ENCODE assay signal across 29 cellular contexts in genomic region chr11:45254070-45254469, GRCh38. TPM values are rescaled to one million over a fixed set of nuclear protein-coding genes. Genes with fewer than 3 reads are reported as not detected.
"Had no signal": no experiment of that assay in that cellular context is flagged by ENCODE, and none has a peak within 500 bp of the region (broad histone marks: within the 10 kb centered on the region; RNA-seq: fewer than 3 reads in every experiment).

No MANE protein-coding gene starts in this region.

- H3K4me1 ChIP-seq: body of pancreas, gastrocnemius medialis, parathyroid adenoma, psoas muscle, right atrium auricular region, suprapubic skin had no signal

- H2AFZ ChIP-seq: hepatocyte, parathyroid adenoma had no signal

- H3K4me3 ChIP-seq: body of pancreas, cardiac muscle cell, coronary artery, dorsolateral prefrontal cortex, gastrocnemius medialis, hepatocyte, psoas muscle, right atrium auricular region, suprapubic skin, tibial artery, upper lobe of right lung had no signal

- H3K9ac ChIP-seq: parathyroid adenoma had no signal

- H3K9me3 ChIP-seq: body of pancreas, gastrocnemius medialis, psoas muscle, right atrium auricular region, suprapubic skin, tibial artery, upper lobe of right lung had no signal

- DNase-seq: activated CD4-positive, alpha-beta T cell treated with anti-CD3 and anti-CD28 coated beads for 1 hour; activated CD8-positive, alpha-beta memory T cell treated with anti-CD3 and anti-CD28 coated beads, Interleukin-2, amount 10 ng/mL, durations not matched to agents 7 days and 5 days; activated CD8-positive, alpha-beta T cell treated with anti-CD3 and anti-CD28 coated beads, Interleukin-2, amount 10 ng/mL, durations not matched to agents 7 days and 5 days; activated effector memory CD4-positive, alpha-beta T cell treated with anti-CD3 and anti-CD28 coated beads, Interleukin-2, amount 50 U/mL, for 16 hours; activated naive CD4-positive, alpha-beta T cell treated with anti-CD3 and anti-CD28 coated beads for 36 hours; activated naive CD8-positive, alpha-beta T cell treated with anti-CD3 and anti-CD28 coated beads for 36 hours; amygdala; body of pancreas; dorsolateral prefrontal cortex; effector memory CD4-positive, alpha-beta T cell; erythroblast; gastrocnemius medialis; midbrain; naive thymus-derived CD8-positive, alpha-beta T cell; nucleus accumbens; psoas muscle; stimulated activated CD4-positive, alpha-beta T cell treated with anti-CD3 and anti-CD28 coated beads, Interleukin-15, amount 100 ng/mL, for 24 hours; stimulated activated CD4-positive, alpha-beta T cell treated with anti-CD3 and anti-CD28 coated beads, Interleukin-2, amount 100 ng/mL, for 24 hours; stimulated activated naive B cell treated with anti-CD40 and anti-IgM and Interleukin-4, amounts not matched to agents 10 μg/mL and 1 μg/mL and 100 μg/mL, for 72 hours; T-helper 2 cell; tibial artery; upper lobe of right lung had no signal

- H3K27ac ChIP-seq: body of pancreas, cardiac muscle cell, coronary artery, gastrocnemius medialis, hepatocyte, parathyroid adenoma, psoas muscle, right atrium auricular region, suprapubic skin, tibial artery, upper lobe of right lung had no signal

- H3K27me3 ChIP-seq: body of pancreas, cardiac muscle cell, hepatocyte, right atrium auricular region, upper lobe of right lung had no signal

- H3K79me2 ChIP-seq: hepatocyte, parathyroid adenoma had no signal

- H3K4me2 ChIP-seq: hepatocyte had no signal

- H3K36me3 ChIP-seq: cardiac muscle cell, gastrocnemius medialis, right atrium auricular region, suprapubic skin, tibial artery, upper lobe of right lung had no signal

RNA-seq across cellular contexts. Expression of gene SYT13, which starts 32.1 kb away (rescaled TPM):
- total RNA-seq: activated CD8-positive, alpha-beta memory T cell treated with anti-CD3 and anti-CD28 coated beads, Interleukin-2, amount 10 ng/mL, durations not matched to agents 7 days and 5 days; activated CD8-positive, alpha-beta T cell treated with anti-CD3 and anti-CD28 coated beads, Interleukin-2, amount 10 ng/mL, durations not matched to agents 7 days and 5 days; activated naive CD4-positive, alpha-beta T cell treated with anti-CD3 and anti-CD28 coated beads for 36 hours; activated naive CD8-positive, alpha-beta T cell treated with anti-CD3 and anti-CD28 coated beads for 36 hours; naive thymus-derived CD8-positive, alpha-beta T cell; upper lobe of right lung had no signal
- polyA plus RNA-seq: keratinocyte; naive thymus-derived CD8-positive, alpha-beta T cell had no signal
